In the genomic region with DNA sequence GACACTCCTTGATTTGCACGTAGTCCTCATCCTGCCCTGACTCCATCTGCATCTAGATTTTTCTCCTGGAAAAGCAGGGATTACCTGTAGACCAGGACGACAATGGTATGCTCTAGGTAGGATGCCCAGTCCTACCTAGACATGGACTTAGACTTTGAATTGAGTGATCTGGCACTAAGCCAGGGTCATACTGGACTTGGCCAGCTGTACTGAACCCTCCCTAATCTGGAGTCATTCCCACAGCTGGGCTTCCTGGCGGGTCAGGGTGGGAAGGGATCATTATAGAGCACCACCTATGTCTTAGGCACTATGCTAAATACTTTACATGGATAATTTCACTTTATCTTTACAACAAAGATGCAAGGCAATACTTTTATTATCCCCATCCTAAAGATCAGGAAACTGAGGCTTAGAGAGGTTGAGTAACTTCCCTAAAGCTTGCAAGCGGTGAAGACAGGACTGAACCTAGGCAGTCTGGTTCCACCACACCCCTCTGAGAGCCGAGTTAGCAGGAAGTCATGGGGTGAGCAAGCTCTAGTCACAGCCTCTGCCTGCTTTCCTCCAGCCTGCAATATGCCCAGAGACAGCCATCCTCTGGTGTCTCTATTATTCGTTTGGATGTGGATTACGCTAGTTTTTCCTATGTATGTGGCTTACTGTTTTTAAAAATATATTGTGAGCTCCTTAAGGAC, we compare ENCODE assay signal across 14 cellular contexts.
DNase-seq lines count a peak whose midpoint lies in the region; ATAC-seq, FAIRE-seq and TF ChIP-seq lines count a peak whose summit lies in the region.
"Had no signal": no experiment of that assay in that cellular context is flagged by ENCODE, and none has a peak within 500 bp of the region (broad histone marks: within the 10 kb centered on the region; RNA-seq: fewer than 3 reads in every experiment).

No MANE protein-coding gene starts in this region.

- H3K9me3 ChIP-seq in left lung = no peaks in the 10 kb centered on the region
- H3K9me3 ChIP-seq: psoas muscle had no signal

- no peaks in the 10 kb centered on the region for H3K36me3 ChIP-seq in left lung
- H3K36me3 ChIP-seq: WERI-Rb-1 had no signal

- peak; percentile 76 for ATAC-seq in left lung
- ATAC-seq in HG03175 (IDR thresholded peaks at IDR 0.05; ENCODE audit: unreplicated experiment) = no peak
- ATAC-seq: psoas muscle had no signal

- intact Hi-C loops in left lung (cut with DNase I) (no loop called here), posterior vena cava (cut with DNase I) (no loop called here)

- FAIRE-seq in RCC 7860 (lab: Jason Lieb, UNC) = no peak
- FAIRE-seq: endometrium had no signal

- peaks cover 0 to 13% of the 10 kb centered on the region in 2 donors for H3K4me1 ChIP-seq in left lung

- peak; percentile 30 for DNase-seq in ELR (ENCODE audit: low read depth)
- DNase-seq in HT1080 (ENCODE audit: low read depth) = peak; percentile 29
- DNase-seq in UCSD-AML1 (lab: John Stamatoyannopoulos, UW; ENCODE audit: unreplicated experiment) = peak; percentile 29
- peak in 1 of 2 donors; percentile 40 for DNase-seq in left lung
- DNase-seq in RCC 7860 (ENCODE audit: low spot score) = no peak
- DNase-seq in posterior vena cava (ENCODE audit: low spot score) = no peak
- DNase-seq: hippocampal formation, mesendoderm, NCI-H226, psoas muscle, WERI-Rb-1 had no signal

- no peak for TF ChIP-seq CTCF in left lung (IDR thresholded peaks at IDR 0.05)

- H3K4me3 ChIP-seq in left lung = no peak overlapping the region
- H3K4me3 ChIP-seq: psoas muscle had no signal

- H3K27ac ChIP-seq in left lung = peak overlapping the region in 1 of 2 donors; percentile 37
- H3K27ac ChIP-seq: psoas muscle, RWPE1, WERI-Rb-1 had no signal

- no peaks in the 10 kb centered on the region for H3K27me3 ChIP-seq in left lung

Comparison
In these comparisons a context has a peak if more than half of its experiments do, and no peak if none do; other contexts are left out.
1. DNase-seq: peak in ELR (single experiment), HT1080 (single experiment) and UCSD-AML1 (single experiment); none in RCC 7860 (single experiment) and posterior vena cava (single experiment).